In genomic region chr19:42126565-42126964, GRCh38 we compare ENCODE assay signal across 2 cellular contexts.
TF ChIP-seq lines count a peak whose summit lies in the region.

No MANE protein-coding gene starts in this region.

TF ChIP-seq in A549, 52 proteins besides CTCF, POLR2A, EP300 and RAD21:
- TF ChIP-seq JUN (IDR thresholded peaks at IDR 0.05) (no peak), CHD4 (IDR thresholded peaks at IDR 0.05; ENCODE audit: borderline replicate concordance) (no peak), USF2 (IDR thresholded peaks at IDR 0.05) (no peak), FOXS1 (CRISPR knock-in tag; IDR thresholded peaks at IDR 0.05) (no peak), PHF8 (IDR thresholded peaks at IDR 0.05; ENCODE audit: borderline replicate concordance, low read depth) (no peak), ATOH8 (CRISPR knock-in tag; IDR thresholded peaks at IDR 0.05; ENCODE audit: low read depth) (no peak), E2F6 (IDR thresholded peaks at IDR 0.05; ENCODE audit: borderline replicate concordance, low read depth) (no peak), MAX (IDR thresholded peaks at IDR 0.05) (no peak), CHD2 (IDR thresholded peaks at IDR 0.05; ENCODE audit: low read length, partially characterized antibody) (no peak), HEYL (CRISPR knock-in tag; IDR thresholded peaks at IDR 0.05) (no peak), ZC3H11A (IDR thresholded peaks at IDR 0.05) (no peak), ZNF302 (CRISPR knock-in tag; IDR thresholded peaks at IDR 0.05) (no peak), CBX2 (IDR thresholded peaks at IDR 0.05; ENCODE audit: borderline replicate concordance, low read depth) (no peak), ZSCAN20 (CRISPR knock-in tag; IDR thresholded peaks at IDR 0.05) (no peak), NFE2L2 (conservative IDR thresholded peaks at IDR 0.05; ENCODE audit: low read length) (no peak), KDM5A (IDR thresholded peaks at IDR 0.05) (no peak), JUNB (IDR thresholded peaks at IDR 0.05) (no peak), KDM1A (IDR thresholded peaks at IDR 0.05; ENCODE audit: low read depth) (no peak)

TF ChIP-seq in GM12878, 131 proteins besides CTCF, POLR2A, EP300 and RAD21:
- 0 out of 2 replicates have a peak, but pooled peaks have one; percentile 41 for TF ChIP-seq IRF4 (IDR thresholded peaks at IDR 0.05; ENCODE audit: low read depth, low read length)
- no peak for TF ChIP-seq HDGF (IDR thresholded peaks at IDR 0.05)
- peak; percentile 56; the same call in 1 of the 2 replicates for TF ChIP-seq DPF2 (IDR thresholded peaks at IDR 0.05)
- peak; percentile 88 for TF ChIP-seq RUNX3 (IDR thresholded peaks at IDR 0.05; ENCODE audit: low read length)
- 0 out of 2 replicates have a peak, but pooled peaks have one; percentile 47 for TF ChIP-seq NFIC (IDR thresholded peaks at IDR 0.05; ENCODE audit: low read depth, low read length)
- TF ChIP-seq JUND (IDR thresholded peaks at IDR 0.05; ENCODE audit: low read depth, low read length) = no peak
- TF ChIP-seq IKZF1 (conservative IDR thresholded peaks at IDR 0.05) = peak; percentile 67
- peak; percentile 27; the same call in 1 of the 2 replicates for TF ChIP-seq PAX5 (IDR thresholded peaks at IDR 0.05; ENCODE audit: borderline replicate concordance, low read depth, low read length)
- TF ChIP-seq MTA2 (IDR thresholded peaks at IDR 0.05; ENCODE audit: low read depth) = peak; percentile 42; the same call in 1 of the 2 replicates
- TF ChIP-seq BCL11A (IDR thresholded peaks at IDR 0.05; ENCODE audit: low read depth, low read length) = 0 out of 2 replicates have a peak, but pooled peaks have one; percentile 23
- no peak for TF ChIP-seq CBX3 (IDR thresholded peaks at IDR 0.05; ENCODE audit: borderline replicate concordance, low read depth)
- peak; percentile 48; the same call in 1 of the 2 replicates for TF ChIP-seq JUNB (IDR thresholded peaks at IDR 0.05)
- TF ChIP-seq IKZF2 (IDR thresholded peaks at IDR 0.05) = peak; percentile 70 to 71; a peak in 3 of 4 replicates
- TF ChIP-seq CREM (IDR thresholded peaks at IDR 0.05; ENCODE audit: low read depth) = peak; percentile 52; the same call in 1 of the 2 replicates
